In the genomic region with DNA sequence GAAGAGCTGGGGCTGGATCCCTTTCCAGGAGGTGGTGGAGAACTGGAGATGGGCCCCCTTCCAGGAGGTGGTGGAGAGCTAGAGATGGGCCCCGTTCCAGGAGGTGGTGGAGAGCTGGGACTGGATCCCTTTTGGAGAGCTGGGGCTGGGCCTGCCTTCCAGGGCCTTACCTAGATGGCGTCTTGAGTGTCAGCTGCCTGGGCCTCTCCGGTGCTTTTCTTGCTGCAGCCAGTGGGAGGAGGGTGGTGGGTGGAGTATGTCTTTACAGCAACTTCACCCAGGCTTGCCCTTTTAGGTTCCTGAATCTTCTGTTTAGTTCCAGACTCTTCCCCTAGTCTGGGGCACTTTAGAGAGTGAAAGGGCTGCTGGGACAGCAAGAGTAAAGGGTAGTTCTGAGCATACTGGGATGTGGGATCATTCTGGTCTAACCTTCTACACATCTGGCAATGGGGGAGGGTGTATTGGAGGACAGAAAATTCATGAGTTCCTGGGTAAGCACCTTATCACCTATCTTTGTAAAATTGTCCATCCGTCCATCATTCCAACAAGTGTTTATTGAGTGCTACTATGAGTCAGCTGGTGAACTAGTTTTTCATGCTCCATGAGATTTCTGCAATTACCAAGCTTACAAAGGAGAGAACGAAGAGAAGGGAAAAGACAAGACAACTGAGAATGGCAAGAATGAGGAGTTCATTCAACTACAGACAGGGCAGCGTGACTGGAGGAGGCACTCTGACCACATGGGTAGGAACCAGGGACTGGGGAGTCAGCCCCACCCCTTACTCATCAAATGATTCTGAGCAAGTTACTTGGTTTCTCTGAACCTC, we compare ENCODE assay signal across 15 cellular contexts. TPM values are rescaled to one million over a fixed set of nuclear protein-coding genes. Genes with fewer than 3 reads are reported as not detected.
"Had no signal": no experiment of that assay in that cellular context is flagged by ENCODE, and none has a peak within 500 bp of the region (broad histone marks: within the 10 kb centered on the region; RNA-seq: fewer than 3 reads in every experiment).

No MANE protein-coding gene starts in this region.

- H3K27ac Mint-ChIP-seq: activated naive CD4-positive, alpha-beta T cell treated with anti-CD3 and anti-CD28 coated beads for 36 hours; stimulated activated naive B cell treated with anti-CD40 and anti-IgM and Interleukin-4, amounts not matched to agents 10 μg/mL and 1 μg/mL and 100 μg/mL, for 72 hours; T-helper 1 cell treated with Interleukin-12 subunit alpha and Interleukin-12 subunit beta and Interleukin-4 antibody, amounts not matched to agents 30 μg/mL and 1 μg/mL, for 36 hours; WTC11 had no signal

- H3K4me3 ChIP-seq: coronary artery, esophagus muscularis mucosa, transverse colon had no signal

- H3K4me1 ChIP-seq: parathyroid adenoma had no signal

- H2AFZ ChIP-seq: parathyroid adenoma had no signal

- H3K27ac ChIP-seq: coronary artery, esophagus muscularis mucosa, parathyroid adenoma had no signal

- H3K36me3 ChIP-seq: transverse colon had no signal

- DNase-seq: activated CD4-positive, alpha-beta T cell treated with anti-CD3 and anti-CD28 coated beads for 48 hours; activated naive CD4-positive, alpha-beta T cell treated with anti-CD3 and anti-CD28 coated beads for 36 hours; central memory CD4-positive, alpha-beta T cell; effector memory CD4-positive, alpha-beta T cell; foreskin fibroblast; head of caudate nucleus; midbrain; stimulated activated naive B cell treated with anti-CD40 and anti-IgM and Interleukin-4, amounts not matched to agents 10 μg/mL and 1 μg/mL and 100 μg/mL, for 72 hours; transverse colon had no signal

- H3K79me2 ChIP-seq: parathyroid adenoma had no signal

- FAIRE-seq: keratinocyte had no signal

- H3K4me3 Mint-ChIP-seq: activated naive CD4-positive, alpha-beta T cell treated with anti-CD3 and anti-CD28 coated beads for 36 hours; stimulated activated naive B cell treated with anti-CD40 and anti-IgM and Interleukin-4, amounts not matched to agents 10 μg/mL and 1 μg/mL and 100 μg/mL, for 72 hours; T-helper 1 cell treated with Interleukin-12 subunit alpha and Interleukin-12 subunit beta and Interleukin-4 antibody, amounts not matched to agents 30 μg/mL and 1 μg/mL, for 36 hours; WTC11 had no signal

- H3K27me3 ChIP-seq: esophagus muscularis mucosa, transverse colon had no signal

- ATAC-seq: stimulated activated naive B cell treated with anti-CD40 and anti-IgM and Interleukin-4, amounts not matched to agents 10 μg/mL and 1 μg/mL and 100 μg/mL, for 72 hours; WTC11 had no signal

- H3K9ac ChIP-seq: parathyroid adenoma had no signal

RNA-seq across cellular contexts. Expression of a gene that starts 18.9 kb away (rescaled TPM):
- total RNA-seq: activated naive CD4-positive, alpha-beta T cell treated with anti-CD3 and anti-CD28 coated beads for 36 hours had no signal
- polyA plus RNA-seq: keratinocyte had no signal
